In the genomic region with DNA sequence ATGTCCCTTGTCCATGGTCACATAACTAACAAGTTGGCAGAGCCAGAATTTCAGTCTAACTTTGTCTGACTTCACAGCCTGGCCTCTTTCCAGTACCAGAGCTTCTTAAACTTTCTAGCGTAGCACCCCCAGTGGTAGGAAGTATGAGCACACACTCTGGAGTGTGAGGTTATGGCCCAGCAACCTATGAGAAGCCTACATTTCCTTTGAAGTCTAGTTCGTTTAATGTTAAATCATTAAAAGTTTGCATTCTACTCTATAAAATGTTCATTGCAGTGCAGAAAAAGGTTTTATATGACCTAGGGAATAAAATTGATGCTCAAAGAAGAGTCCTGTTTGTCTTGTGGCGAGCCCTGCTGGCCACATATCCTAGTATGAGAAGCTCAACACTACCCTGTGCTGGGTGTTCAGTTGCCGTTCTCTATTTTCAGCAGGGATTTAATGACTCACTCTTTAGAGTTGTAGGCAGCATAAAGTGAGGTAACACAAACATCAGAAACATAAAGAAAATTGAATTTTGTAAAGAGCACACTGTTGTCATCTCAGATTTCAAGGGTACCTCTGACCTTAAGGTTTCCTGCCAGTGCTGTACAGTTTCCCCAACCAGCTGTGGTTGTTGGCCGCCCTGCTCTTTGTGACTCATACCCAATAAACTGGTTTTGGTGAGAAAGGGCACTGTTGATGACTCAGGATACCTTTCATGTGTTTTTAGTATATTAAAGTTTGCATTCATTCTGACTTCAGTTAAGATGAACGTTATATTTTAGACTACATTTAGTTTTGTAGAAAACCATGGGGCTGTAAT, we compare ENCODE assay signal across 1 cellular context.
TF ChIP-seq lines count a peak whose summit lies in the region.

No MANE protein-coding gene starts in this region.

TF ChIP-seq in H1, 55 proteins besides CTCF, POLR2A, EP300 and RAD21:
- no peak for TF ChIP-seq POU5F1 (IDR thresholded peaks at IDR 0.05; ENCODE audit: low read depth, low read length)
- TF ChIP-seq HDAC2 (IDR thresholded peaks at IDR 0.05; ENCODE audit: borderline replicate concordance in 1 of 2, low read depth in 2 of 2, low read length in 2 of 2), result no peak
- no peak for TF ChIP-seq KDM5A (IDR thresholded peaks at IDR 0.05; ENCODE audit: low read length)
